8 cellular contexts compared by ENCODE assay signal in the genomic region with DNA sequence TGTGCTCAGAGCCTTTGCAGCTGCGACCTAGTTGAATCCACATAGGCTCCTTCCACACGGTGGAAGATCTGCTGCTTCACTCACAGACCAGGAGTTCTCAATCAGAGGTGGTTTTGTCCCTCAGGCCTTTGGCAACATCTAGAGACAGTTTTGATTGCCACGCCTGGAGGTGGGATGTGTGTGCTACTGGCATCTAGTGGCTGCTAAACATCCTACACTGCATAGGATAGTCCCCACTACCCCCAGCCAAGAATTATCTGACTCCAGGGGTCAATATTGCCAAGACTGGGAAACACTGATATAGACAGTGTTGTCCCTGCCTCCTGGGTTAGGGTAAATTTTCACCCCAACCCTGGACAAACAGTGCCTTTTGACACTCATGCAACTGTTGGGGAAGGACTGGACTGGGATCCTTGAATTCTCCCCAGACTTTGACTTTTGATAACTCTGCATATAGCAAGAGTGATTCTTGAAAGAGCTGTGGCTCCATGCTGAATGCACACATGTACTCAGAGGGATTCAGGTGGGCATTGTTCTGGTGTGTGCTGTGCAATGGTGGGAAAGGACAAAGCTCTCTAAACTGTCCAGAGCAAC. TPM values are rescaled to one million over a fixed set of nuclear protein-coding genes. Genes with fewer than 3 reads are reported as not detected.
DNase-seq lines count a peak whose midpoint lies in the region; ATAC-seq and TF ChIP-seq lines count a peak whose summit lies in the region.

No MANE protein-coding gene starts in this region.

- no peaks in the 10 kb centered on the region for H3K9me3 ChIP-seq in adipocyte (ENCODE audit: control insufficient read depth, low read length)

- no peaks in the 10 kb centered on the region for H3K36me3 Mint-ChIP-seq in activated naive CD4-positive, alpha-beta T cell treated with anti-CD3 and anti-CD28 coated beads, Interleukin-2, amount 50 U/mL, for 72 hours
- peaks cover under 1% of the 10 kb centered on the region for H3K36me3 Mint-ChIP-seq in natural killer cell

- peak; percentile 66 to 75 for ATAC-seq in activated naive CD4-positive, alpha-beta T cell treated with anti-CD3 and anti-CD28 coated beads, Interleukin-2, amount 50 U/mL, for 72 hours
- ATAC-seq in natural killer cell (peak in 2 of 3 donors; percentile 41 to 43), GM21825 (IDR thresholded peaks at IDR 0.05; ENCODE audit: unreplicated experiment) (no peak)

- no peak overlapping the region for H3K9ac ChIP-seq in adipocyte (ENCODE audit: low read length)

- H3K27me3 ChIP-seq in adipocyte (replicated peaks; ENCODE audit: control insufficient read depth, insufficient read depth, low read length) = no peaks in the 10 kb centered on the region

- H3K27me3 Mint-ChIP-seq in natural killer cell (ENCODE audit: low read depth in 2 of 2) = no peaks in the 10 kb centered on the region

- no peak overlapping the region for H3K4me3 ChIP-seq in LNCaP clone FGC (ENCODE audit: low read depth, low read length)
- no peak overlapping the region for H3K4me3 ChIP-seq in adipocyte (ENCODE audit: low read length)

- H3K27ac Mint-ChIP-seq in activated naive CD4-positive, alpha-beta T cell treated with anti-CD3 and anti-CD28 coated beads, Interleukin-2, amount 50 U/mL, for 72 hours = no peak overlapping the region
- H3K27ac Mint-ChIP-seq in natural killer cell = no peak overlapping the region

- peaks cover 37% of the 10 kb centered on the region for H3K36me3 ChIP-seq in adipocyte (ENCODE audit: control insufficient read depth, insufficient read depth, low read length, severe bottlenecking)

- peaks cover 22% of the 10 kb centered on the region for H3K4me1 ChIP-seq in adipocyte (ENCODE audit: control insufficient read depth, insufficient read depth, low read length)

- intact Hi-C loops in natural killer cell (cut with micrococcal nuclease) = no loop called here

- TF ChIP-seq CTCF in LNCaP clone FGC (IDR thresholded peaks at IDR 0.05; ENCODE audit: control insufficient read depth, extremely low read depth, insufficient read depth) = peak; percentile 50
- peak; percentile 24 for TF ChIP-seq CTCF in natural killer cell (IDR thresholded peaks at IDR 0.05)

- no peak for DNase-seq in activated naive CD4-positive, alpha-beta T cell treated with anti-CD3 and anti-CD28 coated beads, Interleukin-2, amount 50 U/mL, for 72 hours (ENCODE audit: low spot score in 2 of 2)
- no peak for DNase-seq in activated naive CD4-positive, alpha-beta T cell (lab: John Stamatoyannopoulos, UW)
- DNase-seq in LNCaP clone FGC (ENCODE audit: low read depth) (no peak), adipocyte (ENCODE audit: low read depth) (peak; percentile 26), natural killer cell (no peak), C1 segment of cervical spinal cord (lab: John Stamatoyannopoulos, UW) (no peak)
- DNase-seq in stimulated activated CD4-positive, alpha-beta T cell treated with anti-CD3 and anti-CD28 coated beads, Interleukin-2, amount 100 ng/mL, for 48 hours = no peak

- H3K9me3 Mint-ChIP-seq in activated naive CD4-positive, alpha-beta T cell treated with anti-CD3 and anti-CD28 coated beads, Interleukin-2, amount 50 U/mL, for 72 hours = no peaks in the 10 kb centered on the region
- no peaks in the 10 kb centered on the region for H3K9me3 Mint-ChIP-seq in natural killer cell

- peaks cover 0 to 4% of the 10 kb centered on the region in 2 donors for H3K4me1 Mint-ChIP-seq in natural killer cell

- no peak overlapping the region for H3K4me3 Mint-ChIP-seq in natural killer cell

RNA-seq across cellular contexts. Expression of a gene that starts 39.8 kb away (rescaled TPM):
- total RNA-seq in activated naive CD4-positive, alpha-beta T cell treated with anti-CD3 and anti-CD28 coated beads, Interleukin-2, amount 50 U/mL, for 72 hours = 100 to 1,000 TPM in 1 of 2 donors, 10 to 100 TPM in 1; 92.0 to 113 TPM
- 100 to 1,000 TPM; 320 to 354 (median 325) TPM for total RNA-seq in natural killer cell

RNA-seq across cellular contexts. Expression of a gene that starts 55.5 kb away (rescaled TPM):
- total RNA-seq in activated naive CD4-positive, alpha-beta T cell treated with anti-CD3 and anti-CD28 coated beads, Interleukin-2, amount 50 U/mL, for 72 hours = 100 to 1,000 TPM; 788 to 897 TPM
- 100 to 1,000 TPM; 335 to 378 (median 342) TPM for total RNA-seq in natural killer cell
